14 cellular contexts compared by ENCODE assay signal in genomic region chr7:47202146-47202768, GRCh38.
"Had no signal": no experiment of that assay in that cellular context is flagged by ENCODE, and none has a peak within 500 bp of the region (broad histone marks: within the 10 kb centered on the region; RNA-seq: fewer than 3 reads in every experiment).

No MANE protein-coding gene starts in this region.

- H3K4me1 ChIP-seq: lower lobe of right lung had no signal

- DNase-seq: activated CD4-positive, alpha-beta T cell treated with anti-CD3 and anti-CD28 coated beads for 1 hour; activated CD4-positive, alpha-beta T cell treated with anti-CD3 and anti-CD28 coated beads, Interleukin-2, amount 50 U/mL, for 4 hours; activated gamma-delta T cell treated with Interleukin-2 at 50 U/mL for 16 hours; dermis blood vessel endothelial cell; effector memory CD4-positive, alpha-beta T cell; hypothalamus; islet precursor cell; lower lobe of right lung; nucleus accumbens; posterior cingulate gyrus; stimulated activated CD4-positive, alpha-beta T cell treated with anti-CD3 and anti-CD28 coated beads, Interleukin-12 subunit alpha, Interleukin-12 subunit beta, amount 100 ng/mL, for 4 hours; stimulated activated naive CD8-positive, alpha-beta T cell treated with anti-CD3 and anti-CD28 coated beads, Interleukin-15, amount 100 ng/mL, for 72 hours; T-helper 17 cell; WERI-Rb-1 had no signal

- H3K9me3 ChIP-seq: lower lobe of right lung had no signal

- H3K27ac ChIP-seq: lower lobe of right lung, WERI-Rb-1 had no signal

- H3K36me3 ChIP-seq: lower lobe of right lung, WERI-Rb-1 had no signal

- ATAC-seq: lower lobe of right lung; stimulated activated naive CD8-positive, alpha-beta T cell treated with anti-CD3 and anti-CD28 coated beads, Interleukin-15, amount 100 ng/mL, for 72 hours; T-helper 17 cell had no signal

- H3K4me3 ChIP-seq: lower lobe of right lung had no signal
